ENCODE assay signal across 25 cellular contexts in the genomic region with DNA sequence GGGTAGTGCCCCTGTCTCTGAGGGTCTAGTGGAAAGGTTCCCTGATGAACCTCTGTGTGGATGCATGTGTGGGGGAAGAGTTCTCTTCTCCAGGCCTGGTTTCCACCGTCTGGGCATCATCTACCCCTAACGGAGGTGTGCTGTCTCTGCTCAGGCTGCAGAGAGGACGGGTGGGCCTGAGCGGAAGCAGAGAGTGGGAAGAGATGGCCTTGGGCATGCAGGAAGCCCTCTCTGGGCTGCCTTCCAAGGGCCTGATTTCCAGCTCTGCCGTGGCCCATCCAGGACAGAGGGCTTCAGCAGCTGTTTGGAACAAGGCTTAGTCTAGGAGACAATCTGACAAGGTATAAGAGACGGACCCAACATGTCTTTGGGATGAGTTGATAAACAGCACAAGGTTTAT.
DNase-seq lines count a peak whose midpoint lies in the region; ATAC-seq and TF ChIP-seq lines count a peak whose summit lies in the region.
"Had no signal": no experiment of that assay in that cellular context is flagged by ENCODE, and none has a peak within 500 bp of the region (broad histone marks: within the 10 kb centered on the region; RNA-seq: fewer than 3 reads in every experiment).

No MANE protein-coding gene starts in this region.

- H3K4me3 Mint-ChIP-seq in dendritic cell treated with granulocyte-macrophage colony-stimulating factor and Interleukin-4, amounts not matched to agents 40 ng/mL and 50 ng/mL, for 4 days = no peak overlapping the region
- H3K4me3 Mint-ChIP-seq: B cell; CD4-positive, CD25-positive, alpha-beta regulatory T cell had no signal

- H3K4ac ChIP-seq in mesenchymal stem cell (ENCODE audit: low read depth in 1 of 2, low read length in 2 of 2) = peak overlapping the region; percentile 35 to 52

- no peaks in the 10 kb centered on the region for H3K9me3 Mint-ChIP-seq in dendritic cell treated with granulocyte-macrophage colony-stimulating factor and Interleukin-4, amounts not matched to agents 40 ng/mL and 50 ng/mL, for 4 days
- H3K9me3 Mint-ChIP-seq: CD4-positive, CD25-positive, alpha-beta regulatory T cell had no signal

- H4K8ac ChIP-seq in mesenchymal stem cell (ENCODE audit: low read length) = peak overlapping the region; percentile 93

- no peaks in the 10 kb centered on the region for H4K20me1 ChIP-seq in SK-N-SH (ENCODE audit: insufficient read depth)

- ATAC-seq in SK-N-SH treated with all-trans-retinoic acid at 6 μM for 48 hours = no peak

- no peak overlapping the region for H3K23ac ChIP-seq in mesenchymal stem cell (ENCODE audit: low read length in 2 of 2)

- peaks cover 4 to 33% of the 10 kb centered on the region in 2 experiments; a peak in 3 of 4 replicates for H3K4me1 ChIP-seq in SK-N-SH (ENCODE audit: control insufficient read depth in 1 of 2, insufficient read depth in 2 of 2, low read depth in 1 of 2, low read length in 1 of 2)
- no peaks in the 10 kb centered on the region for H3K4me1 ChIP-seq in mesenchymal stem cell (ENCODE audit: control insufficient read depth, insufficient read depth, low read depth, low read length)
- peaks cover 0 to 4% of the 10 kb centered on the region in 2 donors for H3K4me1 ChIP-seq in thyroid gland
- H3K4me1 ChIP-seq: HAP-1 had no signal

- H2BK12ac ChIP-seq in mesenchymal stem cell (ENCODE audit: low read length in 2 of 2) = peak overlapping the region; percentile 91 to 99

- no peaks in the 10 kb centered on the region for H3K79me1 ChIP-seq in mesenchymal stem cell (replicated peaks; ENCODE audit: low read length, poor library complexity, severe bottlenecking)

- CTCF ChIA-PET in SK-N-SH (lab: Yijun Ruan, JAX) = interaction anchor here (1.0 to 1.1 kb wide), 2 partner anchors 191 to 324 kb away, joined by 3 read pairs; no protein-coding TSS in a partner anchor

- POLR2A ChIA-PET in SK-N-SH (lab: Yijun Ruan, JAX) = no interaction called here

- no peaks in the 10 kb centered on the region for H3K36me3 ChIP-seq in SK-N-SH (replicated peaks in 1 of 2; ENCODE audit: control insufficient read depth in 1 of 2, insufficient read depth in 2 of 2, low read length in 1 of 2)
- no peaks in the 10 kb centered on the region for H3K36me3 ChIP-seq in mesenchymal stem cell (ENCODE audit: control insufficient read depth in 1 of 2, insufficient read depth in 2 of 2, low read depth in 1 of 2, low read length in 2 of 2)
- no peaks in the 10 kb centered on the region for H3K36me3 ChIP-seq in thyroid gland
- H3K36me3 ChIP-seq: HAP-1 had no signal

- no peaks in the 10 kb centered on the region for H3F3A ChIP-seq in SK-N-SH (replicated peaks; ENCODE audit: insufficient read depth)

- H3K4me2 ChIP-seq in SK-N-SH = no peak overlapping the region
- H3K4me2 ChIP-seq in mesenchymal stem cell (ENCODE audit: low read length, poor library complexity, severe bottlenecking) = no peak overlapping the region
- H3K4me2 ChIP-seq: PC-9 had no signal

- no peak overlapping the region for H2BK5ac ChIP-seq in mesenchymal stem cell (ENCODE audit: low read depth, low read length, poor library complexity, severe bottlenecking)

- no peak overlapping the region for H2AK5ac ChIP-seq in mesenchymal stem cell (ENCODE audit: low read length, severe bottlenecking)

- no peaks in the 10 kb centered on the region for H3K79me2 ChIP-seq in SK-N-SH (ENCODE audit: insufficient read depth)

- peak overlapping the region; percentile 56 for H3K27ac Mint-ChIP-seq in dendritic cell treated with granulocyte-macrophage colony-stimulating factor and Interleukin-4, amounts not matched to agents 40 ng/mL and 50 ng/mL, for 4 days
- H3K27ac Mint-ChIP-seq: CD4-positive, CD25-positive, alpha-beta regulatory T cell had no signal

- H4K91ac ChIP-seq in mesenchymal stem cell (ENCODE audit: low read length) = peak overlapping the region; percentile 57

- H3K27ac ChIP-seq in SK-N-SH (ENCODE audit: low read depth in 2 of 2, low read length in 1 of 2) (peak overlapping the region in 1 of 2 experiments; percentile 91; a peak in 2 of 4 replicates), mesenchymal stem cell (ENCODE audit: low read length, poor library complexity, severe bottlenecking) (no peak overlapping the region), thyroid gland (no peak overlapping the region)
- H3K27ac ChIP-seq: 22Rv1, GM23248, HL-60, PC-9 had no signal

- no peak overlapping the region for H2BK120ac ChIP-seq in mesenchymal stem cell (ENCODE audit: low read depth, low read length)

- TF ChIP-seq EP300 in SK-N-SH (IDR thresholded peaks at IDR 0.05; ENCODE audit: borderline replicate concordance in 1 of 2, low read depth in 1 of 2, low read length in 1 of 2) = peak in 1 of 2 experiments; percentile 72; a peak in 2 of 4 replicates

- H3K9me3 ChIP-seq in SK-N-SH (no peaks in the 10 kb centered on the region), mesenchymal stem cell (ENCODE audit: control insufficient read depth, low read length) (no peaks in the 10 kb centered on the region), thyroid gland (no peaks in the 10 kb centered on the region)
- H3K9me3 ChIP-seq: HAP-1 had no signal

- H3K27me3 Mint-ChIP-seq in dendritic cell treated with granulocyte-macrophage colony-stimulating factor and Interleukin-4, amounts not matched to agents 40 ng/mL and 50 ng/mL, for 4 days = no peaks in the 10 kb centered on the region
- H3K27me3 Mint-ChIP-seq: B cell had no signal

- no peak overlapping the region for H3K9ac ChIP-seq in SK-N-SH
- H3K9ac ChIP-seq in mesenchymal stem cell (ENCODE audit: low read length) = no peak overlapping the region
- H3K9ac ChIP-seq: GM23248 had no signal

- H3K14ac ChIP-seq in mesenchymal stem cell (ENCODE audit: low read length in 2 of 2) = no peak overlapping the region

- H3K4me3 ChIP-seq in SK-N-SH (ENCODE audit: low read depth in 2 of 2, low read length in 1 of 2) = no peak overlapping the region
- no peak overlapping the region for H3K4me3 ChIP-seq in mesenchymal stem cell (ENCODE audit: insufficient read depth in 1 of 2, low read depth in 1 of 2, low read length in 2 of 2)
- no peak overlapping the region for H3K4me3 ChIP-seq in thyroid gland (replicated peaks in 1 of 3)
- H3K4me3 ChIP-seq: GM23248, HAP-1, PC-9 had no signal

- TF ChIP-seq POLR2A in thyroid gland (IDR thresholded peaks at IDR 0.05) = no peak

- 53% methylated on average over 6 of the region's 6 CpGs for WGBS in SK-N-SH (ENCODE audit: low lambda C conversion rate)
- WGBS in mesenchymal stem cell = 95% methylated on average over 4 of the region's 6 CpGs
- 86 to 92% methylated on average over 6 of the region's 6 CpGs for WGBS in thyroid gland, 2 donors

- peak overlapping the region; percentile 67 to 77 for H3K18ac ChIP-seq in mesenchymal stem cell (ENCODE audit: low read depth in 1 of 2, low read length in 2 of 2)

- intact Hi-C loops in dendritic cell treated with granulocyte-macrophage colony-stimulating factor and Interleukin-4, amounts not matched to agents 40 ng/mL and 50 ng/mL, for 4 days (cut with micrococcal nuclease) = no loop called here
- intact Hi-C loops in thyroid gland (cut with DNase I) = no loop called here

- TF ChIP-seq CTCF in SK-N-SH (IDR thresholded peaks at IDR 0.05) (no peak), thyroid gland (IDR thresholded peaks at IDR 0.05) (no peak)

- H2BK15ac ChIP-seq in mesenchymal stem cell (ENCODE audit: low read depth, poor library complexity, severe bottlenecking) = peak overlapping the region; percentile 39

- no peaks in the 10 kb centered on the region for H3K9me2 ChIP-seq in SK-N-SH

- H2AFZ ChIP-seq in SK-N-SH (ENCODE audit: low read depth) = no peak overlapping the region
- H2AFZ ChIP-seq in mesenchymal stem cell (ENCODE audit: low read depth, low read length) = no peak overlapping the region
- H2AFZ ChIP-seq: GM23248, PC-9 had no signal

- H3K27me3 ChIP-seq in SK-N-SH (ENCODE audit: insufficient read depth) = no peaks in the 10 kb centered on the region
- no peaks in the 10 kb centered on the region for H3K27me3 ChIP-seq in mesenchymal stem cell (ENCODE audit: control insufficient read depth in 1 of 2, insufficient read depth in 1 of 2, low read length in 2 of 2)
- no peaks in the 10 kb centered on the region for H3K27me3 ChIP-seq in thyroid gland

- DNase-seq in SK-N-SH (peak; percentile 52), mesenchymal stem cell (no peak), thyroid gland (peak; percentile 7 to 25), MV-4-11 (lab: John Stamatoyannopoulos, UW) (no peak), NCI-H1417 (lab: John Stamatoyannopoulos, UW) (no peak), NCI-H2107 (lab: John Stamatoyannopoulos, UW) (no peak)
- DNase-seq: CD4-positive, CD25-positive, alpha-beta regulatory T cell; DMS153; DND-41; GM23248; NCI-H1092 treated with DMSO at 0.1 percent for 48 hours; NCI-H1436 treated with DMSO at 0.1 percent for 48 hours; NCI-H187 treated with DMSO at 0.1 percent for 48 hours; NCI-H446; NCI-H526 treated with DMSO at 0.1 percent for 48 hours; PC-9; RPMI8226; SHP77; SW 1271 had no signal

- no peaks in the 10 kb centered on the region for H3K36me3 Mint-ChIP-seq in dendritic cell treated with granulocyte-macrophage colony-stimulating factor and Interleukin-4, amounts not matched to agents 40 ng/mL and 50 ng/mL, for 4 days (ENCODE audit: low read depth)
- H3K36me3 Mint-ChIP-seq: CD4-positive, CD25-positive, alpha-beta regulatory T cell had no signal

- TF ChIP-seq RAD21 in SK-N-SH (IDR thresholded peaks at IDR 0.05; ENCODE audit: low read length) = peak; percentile 40

- peaks cover 75% of the 10 kb centered on the region for H3K4me1 Mint-ChIP-seq in dendritic cell treated with granulocyte-macrophage colony-stimulating factor and Interleukin-4, amounts not matched to agents 40 ng/mL and 50 ng/mL, for 4 days (ENCODE audit: low read depth)

TF ChIP-seq in SK-N-SH, 30 proteins besides CTCF, POLR2A, EP300 and RAD21 (continues in another document):
- TF ChIP-seq RXRA (IDR thresholded peaks at IDR 0.05; ENCODE audit: borderline replicate concordance, low read depth) (no peak), SMC3 (IDR thresholded peaks at IDR 0.05; ENCODE audit: low read depth, low read length) (no peak), GABPA (IDR thresholded peaks at IDR 0.05; ENCODE audit: low read depth) (no peak), EZH2phosphoT487 (IDR thresholded peaks at IDR 0.05; ENCODE audit: borderline replicate concordance, low read depth) (no peak), YY1 (IDR thresholded peaks at IDR 0.05; ENCODE audit: low read depth) (no peak), RFX5 (IDR thresholded peaks at IDR 0.05; ENCODE audit: low read length) (no peak), NFIC (IDR thresholded peaks at IDR 0.05; ENCODE audit: borderline replicate concordance) (no peak)

TF ChIP-seq in SK-N-SH treated with all-trans-retinoic acid at 6 μM for 48 hours, 23 proteins besides CTCF, POLR2A, EP300 and RAD21 (continues in another document):
- TF ChIP-seq RARB (CRISPR knock-in tag; IDR thresholded peaks at IDR 0.05) = no peak
- no peak for TF ChIP-seq BACH2 (CRISPR knock-in tag; IDR thresholded peaks at IDR 0.05; ENCODE audit: borderline replicate concordance)
- TF ChIP-seq ARNTL (CRISPR knock-in tag; IDR thresholded peaks at IDR 0.05; ENCODE audit: borderline replicate concordance, low read depth) = no peak
- TF ChIP-seq TOX (CRISPR knock-in tag; IDR thresholded peaks at IDR 0.05; ENCODE audit: borderline replicate concordance) = no peak

Comparison
In these comparisons a context has a peak if more than half of its experiments do, and no peak if none do; other contexts are left out.
1. DNase-seq: peak in SK-N-SH (single experiment) and thyroid gland (2 of 2); none in mesenchymal stem cell (single experiment), MV-4-11 (single experiment), NCI-H1417 (0 of 3) and NCI-H2107 (single experiment).